In the genomic region with DNA sequence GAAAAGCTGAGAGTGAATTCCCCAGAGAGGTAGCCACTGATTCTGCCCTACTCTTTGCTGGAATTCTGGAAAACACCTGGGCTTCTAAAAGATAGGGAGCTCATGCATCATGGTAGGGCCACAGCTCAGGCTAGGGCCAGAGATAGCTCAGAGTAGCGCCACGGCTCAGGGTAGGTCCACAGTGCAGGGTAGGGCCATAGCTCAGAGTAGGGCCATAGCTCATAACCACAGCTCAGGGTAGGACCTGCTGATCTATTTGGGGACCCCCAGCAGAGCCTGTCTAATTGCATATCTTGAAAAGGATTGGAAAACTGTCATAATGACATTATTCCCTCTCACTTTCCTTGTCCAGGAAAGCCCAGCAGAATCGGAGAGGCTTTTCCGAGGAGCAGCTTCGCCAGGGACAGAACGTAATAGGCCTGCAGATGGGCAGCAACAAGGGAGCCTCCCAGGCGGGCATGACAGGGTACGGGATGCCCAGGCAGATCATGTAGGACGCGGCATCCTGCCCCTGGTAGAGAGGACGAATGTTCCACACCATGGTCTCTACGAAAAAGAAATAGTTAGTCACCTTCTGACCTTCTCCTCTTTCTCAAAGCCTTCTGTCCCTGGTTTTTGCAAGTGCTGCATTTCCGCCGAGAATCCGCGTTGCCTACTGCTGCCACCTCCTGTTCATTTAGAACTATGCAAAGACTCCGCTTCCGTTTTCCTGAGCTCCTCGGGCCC, we compare ENCODE assay signal across 8 cellular contexts. TPM values are rescaled to one million over a fixed set of nuclear protein-coding genes. Genes with fewer than 3 reads are reported as not detected.
DNase-seq lines count a peak whose midpoint lies in the region; ATAC-seq and TF ChIP-seq lines count a peak whose summit lies in the region.

No MANE protein-coding gene starts in this region.

- H3K4me1 ChIP-seq in Loucy (ENCODE audit: insufficient read depth, low read length, poor library complexity, severe bottlenecking), result peaks cover 12% of the 10 kb centered on the region

- 41 to 44% methylated on average over 19 of the region's 19 CpGs for WGBS in lower leg skin, 2 donors

- peaks cover 13% of the 10 kb centered on the region for H3K4me1 Mint-ChIP-seq in activated CD4-positive, alpha-beta T cell treated with anti-CD3 and anti-CD28 coated beads, Interleukin-2, amount 10 ng/mL, durations not matched to agents 7 days and 5 days

- no peaks in the 10 kb centered on the region for H4K20me1 ChIP-seq in Loucy (ENCODE audit: insufficient read depth, low read length, poor library complexity, severe bottlenecking)

- no peaks in the 10 kb centered on the region for H3F3A ChIP-seq in Loucy (ENCODE audit: low read depth)

- no peak overlapping the region; the same call in 1 of the 2 replicates for H2AFZ ChIP-seq in Loucy (ENCODE audit: low read length)

- no peaks in the 10 kb centered on the region for H3K36me3 Mint-ChIP-seq in activated CD4-positive, alpha-beta T cell treated with anti-CD3 and anti-CD28 coated beads, Interleukin-2, amount 10 ng/mL, durations not matched to agents 7 days and 5 days (ENCODE audit: low read depth)

- no peaks in the 10 kb centered on the region for H3K27me3 ChIP-seq in Loucy (ENCODE audit: insufficient read depth, low read length, poor library complexity, severe bottlenecking)

- no peaks in the 10 kb centered on the region for H3K9me2 ChIP-seq in Loucy (replicated peaks; ENCODE audit: low read depth, low read length)

- DNase-seq in EL (peak; percentile 73), dedifferentiated amniotic fluid mesenchymal stem cell (ENCODE audit: extremely low spot score) (peak; percentile 72), lower leg skin (ENCODE audit: low spot score in 2 of 2) (peak; percentile 44 to 91), NCI-H1048 (lab: John Stamatoyannopoulos, UW) (no peak)
- peak; percentile 67 for DNase-seq in activated CD4-positive, alpha-beta T cell treated with anti-CD3 and anti-CD28 coated beads, Interleukin-2, amount 10 ng/mL, durations not matched to agents 7 days and 5 days
- DNase-seq in stimulated activated CD8-positive, alpha-beta memory T cell treated with anti-CD3 and anti-CD28 coated beads, Interleukin-12 subunit alpha, Interleukin-12 subunit beta, amount 100 ng/mL, for 1 hour (ENCODE audit: low read depth), result peak; percentile 33

- no peaks in the 10 kb centered on the region for H3K36me3 ChIP-seq in Loucy (ENCODE audit: insufficient read depth, low read length)

- TF ChIP-seq CTCF in Loucy (conservative IDR thresholded peaks at IDR 0.05; ENCODE audit: low read length), result peak; percentile 56
- no peak for TF ChIP-seq CTCF in lower leg skin (IDR thresholded peaks at IDR 0.05)

- H3K9ac ChIP-seq in Loucy (ENCODE audit: low read depth, low read length, poor library complexity, severe bottlenecking), result no peak overlapping the region

- H3K79me2 ChIP-seq in Loucy (ENCODE audit: insufficient read depth, low read length), result no peaks in the 10 kb centered on the region

- H3K9me3 ChIP-seq in Loucy (ENCODE audit: insufficient read depth, low read depth, low read length), result no peaks in the 10 kb centered on the region

- H3K9me3 Mint-ChIP-seq in activated CD4-positive, alpha-beta T cell treated with anti-CD3 and anti-CD28 coated beads, Interleukin-2, amount 10 ng/mL, durations not matched to agents 7 days and 5 days, result no peaks in the 10 kb centered on the region

- POLR2A ChIA-PET in activated CD4-positive, alpha-beta T cell treated with anti-CD3 and anti-CD28 coated beads, Interleukin-2, amount 10 ng/mL, durations not matched to agents 7 days and 5 days (lab: Charles Lee), result interaction anchor here (0.6 to 1.0 kb wide), 2 partner anchors 21 to 298 kb away, joined by 3 read pairs; no protein-coding TSS in a partner anchor

- no peaks in the 10 kb centered on the region for H3K27me3 Mint-ChIP-seq in activated CD4-positive, alpha-beta T cell treated with anti-CD3 and anti-CD28 coated beads, Interleukin-2, amount 10 ng/mL, durations not matched to agents 7 days and 5 days

- intact Hi-C loops in lower leg skin (cut with DNase I; ENCODE audit: low total_unique reads), result no loop called here

- H3K4me3 ChIP-seq in Loucy (ENCODE audit: low read length, poor library complexity, severe bottlenecking) (no peak overlapping the region), lower leg skin (ENCODE audit: low read depth, poor library complexity, severe bottlenecking) (no peak overlapping the region)

- TF ChIP-seq POLR2A in lower leg skin (IDR thresholded peaks at IDR 0.05), result no peak

- H3K27ac Mint-ChIP-seq in activated CD4-positive, alpha-beta T cell treated with anti-CD3 and anti-CD28 coated beads, Interleukin-2, amount 10 ng/mL, durations not matched to agents 7 days and 5 days, result no peak overlapping the region

- CTCF ChIA-PET in activated CD4-positive, alpha-beta T cell treated with anti-CD3 and anti-CD28 coated beads, Interleukin-2, amount 10 ng/mL, durations not matched to agents 7 days and 5 days (lab: Charles Lee), result interaction anchor here (0.6 to 3.2 kb wide), 32 partner anchors 9 to 763 kb away, joined by 3 to 28 read pairs (median 4); a partner anchor contains a TSS

- peak; percentile 78 for ATAC-seq in GM21737 (IDR thresholded peaks at IDR 0.05; ENCODE audit: unreplicated experiment)

- no peak overlapping the region for H3K4me2 ChIP-seq in Loucy (ENCODE audit: low read depth, low read length, poor library complexity, severe bottlenecking)

- H3K4me3 Mint-ChIP-seq in activated CD4-positive, alpha-beta T cell treated with anti-CD3 and anti-CD28 coated beads, Interleukin-2, amount 10 ng/mL, durations not matched to agents 7 days and 5 days, result no peak overlapping the region

RNA-seq across cellular contexts. Expression of a gene that starts 14.5 kb away (rescaled TPM):
- total RNA-seq in activated CD4-positive, alpha-beta T cell treated with anti-CD3 and anti-CD28 coated beads, Interleukin-2, amount 10 ng/mL, durations not matched to agents 7 days and 5 days, result under 1 TPM; 0.33 to 0.47 TPM
- total RNA-seq in lower leg skin, result under 1 TPM in 2 of 4 donors, not detected in 2; 0.37 to 0.68 TPM

RNA-seq across cellular contexts. Expression of a gene that starts 21.3 kb away (rescaled TPM):
- total RNA-seq in activated CD4-positive, alpha-beta T cell treated with anti-CD3 and anti-CD28 coated beads, Interleukin-2, amount 10 ng/mL, durations not matched to agents 7 days and 5 days, result not detected
- under 1 TPM in 3 of 4 donors, not detected in 1; 0.23 to 0.34 (median 0.29) TPM for total RNA-seq in lower leg skin

RNA-seq across cellular contexts. Expression of a gene that starts 34.4 kb away (rescaled TPM):
- 10 to 100 TPM; 36.9 to 40.0 TPM for total RNA-seq in activated CD4-positive, alpha-beta T cell treated with anti-CD3 and anti-CD28 coated beads, Interleukin-2, amount 10 ng/mL, durations not matched to agents 7 days and 5 days
- 10 to 100 TPM; 13.2 to 21.7 (median 16.8) TPM for total RNA-seq in lower leg skin
